13 cellular contexts compared by ENCODE assay signal in the genomic region with DNA sequence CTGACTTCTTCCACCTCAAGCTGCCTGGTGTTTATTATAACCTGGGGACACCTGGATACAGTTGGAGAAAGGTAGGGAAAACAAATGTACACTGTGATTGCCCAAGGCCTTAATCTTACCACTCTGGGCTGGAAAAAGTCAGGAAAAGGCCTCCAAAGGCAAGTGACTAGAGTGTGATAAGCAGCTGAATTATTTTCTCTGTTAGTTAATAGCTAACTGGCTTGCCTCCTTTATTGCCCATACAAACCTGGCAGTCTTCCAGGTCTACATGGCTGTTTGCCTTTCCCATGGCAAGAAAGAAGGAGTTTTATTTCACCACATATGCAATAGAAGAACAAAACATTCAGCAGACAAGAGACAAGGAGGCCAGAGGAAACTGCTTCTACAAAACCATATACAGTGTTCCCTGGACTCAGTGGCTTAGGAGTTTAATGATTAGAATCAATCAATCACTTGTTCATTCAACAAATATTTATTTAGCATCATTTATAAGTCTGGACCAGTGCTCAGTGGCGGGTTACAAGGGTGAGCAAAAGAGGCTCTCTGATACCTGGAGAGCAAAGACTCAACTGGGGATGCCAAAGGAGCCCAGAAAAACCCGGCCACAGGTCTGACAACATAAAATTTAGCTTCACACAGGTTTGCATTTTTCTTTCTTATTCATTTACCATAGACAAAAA. TPM values are rescaled to one million over a fixed set of nuclear protein-coding genes. Genes with fewer than 3 reads are reported as not detected.
DNase-seq lines count a peak whose midpoint lies in the region; ATAC-seq and TF ChIP-seq lines count a peak whose summit lies in the region.
"Had no signal": no experiment of that assay in that cellular context is flagged by ENCODE, and none has a peak within 500 bp of the region (broad histone marks: within the 10 kb centered on the region; RNA-seq: fewer than 3 reads in every experiment).

No MANE protein-coding gene starts in this region.

- TF ChIP-seq CTCF in heart left ventricle (IDR thresholded peaks at IDR 0.05) (no peak), astrocyte of the cerebellum (IDR thresholded peaks at IDR 0.05; ENCODE audit: low read depth, low read length, missing control alignments) (no peak), left lung (IDR thresholded peaks at IDR 0.05) (no peak)

- in situ Hi-C loops in astrocyte of the cerebellum (cut with HindIII; ENCODE audit: low sequenced_read_pairs), result no loop called here

- no peak overlapping the region for H3K27ac ChIP-seq in right cardiac atrium (ENCODE audit: low read length)
- H3K27ac ChIP-seq in heart left ventricle, result no peak overlapping the region
- peak overlapping the region in 1 of 2 donors; percentile 13 for H3K27ac ChIP-seq in left lung
- H3K27ac ChIP-seq: vagina had no signal

- ATAC-seq in right cardiac atrium (peak; percentile 21 to 67), heart left ventricle (no peak), left lung (peak; percentile 84), HG03045 (IDR thresholded peaks at IDR 0.05; ENCODE audit: unreplicated experiment) (no peak), GM21619 (IDR thresholded peaks at IDR 0.05; ENCODE audit: unreplicated experiment) (no peak)
- ATAC-seq: naive thymus-derived CD8-positive, alpha-beta T cell had no signal

- no peak for TF ChIP-seq POLR2A in heart left ventricle (IDR thresholded peaks at IDR 0.05)

- H3K4me3 ChIP-seq in right cardiac atrium (ENCODE audit: low read length) (no peak overlapping the region), heart left ventricle (no peak overlapping the region), astrocyte of the cerebellum (ENCODE audit: low read depth, low read length) (no peak overlapping the region), left lung (no peak overlapping the region)
- H3K4me3 ChIP-seq: vagina had no signal

- WGBS in right cardiac atrium, result 86% methylated on average over 2 of the region's 2 CpGs
- WGBS in heart left ventricle, 4 donors, result 88 to 93% (median 89%) methylated on average over 2 of the region's 2 CpGs

- H3K36me3 ChIP-seq in heart left ventricle (no peaks in the 10 kb centered on the region), left lung (no peaks in the 10 kb centered on the region)
- H3K36me3 ChIP-seq: vagina had no signal

- no peaks in the 10 kb centered on the region for H3K9me3 ChIP-seq in right cardiac atrium (ENCODE audit: control insufficient read depth, low read length)
- no peaks in the 10 kb centered on the region for H3K9me3 ChIP-seq in heart left ventricle
- H3K9me3 ChIP-seq in left lung, result no peaks in the 10 kb centered on the region
- H3K9me3 ChIP-seq: vagina had no signal

- peaks cover 3% of the 10 kb centered on the region for H3K4me1 ChIP-seq in right cardiac atrium (ENCODE audit: control insufficient read depth, insufficient read depth, low read length)
- H3K4me1 ChIP-seq in heart left ventricle, result peaks cover 0 to 11% (median 0%) of the 10 kb centered on the region in 12 donors
- peaks cover 0 to 5% of the 10 kb centered on the region in 2 donors for H3K4me1 ChIP-seq in left lung
- H3K4me1 ChIP-seq: vagina had no signal

- DNase-seq in right cardiac atrium, result peak in 1 of 3 donors; percentile 40
- no peak for DNase-seq in heart left ventricle
- peak; percentile 42 for DNase-seq in astrocyte of the cerebellum (ENCODE audit: low read depth)
- peak in 1 of 2 donors; percentile 39 for DNase-seq in left lung
- no peak for DNase-seq in CD1c-positive myeloid dendritic cell (ENCODE audit: extremely low spot score)
- DNase-seq in activated T-cell treated with anti-CD3 and anti-CD28 coated beads, Interleukin-2, amount 50 U/mL, for 1 hour, result no peak
- DNase-seq: aorta; naive thymus-derived CD8-positive, alpha-beta T cell; SW 1271 had no signal

- no peaks in the 10 kb centered on the region for H3K27me3 ChIP-seq in right cardiac atrium (ENCODE audit: control insufficient read depth, insufficient read depth)
- H3K27me3 ChIP-seq in heart left ventricle, result no peaks in the 10 kb centered on the region
- H3K27me3 ChIP-seq in left lung, result no peaks in the 10 kb centered on the region
- H3K27me3 ChIP-seq: vagina had no signal

- intact Hi-C loops in right cardiac atrium (cut with DNase I), result no loop called here
- intact Hi-C loops in heart left ventricle (cut with DNase I), result no loop called here
- intact Hi-C loops in left lung (cut with DNase I), result no loop called here

RNA-seq across cellular contexts. Expression of a gene that starts 27.5 kb away (rescaled TPM):
- 100 to 1,000 TPM; 161 to 208 (median 193) TPM for total RNA-seq in right cardiac atrium
- 307 TPM for polyA plus RNA-seq in right cardiac atrium
- 100 to 1,000 TPM; 184 to 348 (median 258) TPM for total RNA-seq in heart left ventricle
- polyA plus RNA-seq in heart left ventricle, result 100 to 1,000 TPM; 224 to 336 TPM
- total RNA-seq in left lung, result 10 to 100 TPM; 62.2 to 63.1 TPM

RNA-seq across cellular contexts. Expression of a gene that starts 29.7 kb away (rescaled TPM):
- total RNA-seq in right cardiac atrium, result under 1 TPM; 0.26 to 0.60 (median 0.41) TPM
- polyA plus RNA-seq in right cardiac atrium, result 0.07 TPM
- under 1 TPM in 7 of 9 donors, not detected in 2; 0.05 to 0.75 (median 0.13) TPM for total RNA-seq in heart left ventricle
- under 1 TPM; 0.06 to 0.08 TPM for polyA plus RNA-seq in heart left ventricle
- total RNA-seq in left lung, result 1 to 10 TPM; 1.3 to 3.4 TPM
- total RNA-seq: glomerular endothelial cell had no signal

Comparison
In these comparisons a context has a peak if more than half of its experiments do, and no peak if none do; other contexts are left out.
1. ATAC-seq: peak in right cardiac atrium (2 of 2) and left lung (single experiment); none in heart left ventricle (0 of 4), HG03045 (single experiment) and GM21619 (single experiment).